11 cellular contexts compared by ENCODE assay signal in genomic region chr5:113212244-113212920, GRCh38.
A peak's percentile ranks its signal among the peaks of the same experiment; 100 is the strongest.
DNase-seq lines count a peak whose midpoint lies in the region; ATAC-seq and TF ChIP-seq lines count a peak whose summit lies in the region.
"Had no signal": no experiment of that assay in that cellular context is flagged by ENCODE, and none has a peak within 500 bp of the region (broad histone marks: within the 10 kb centered on the region; RNA-seq: fewer than 3 reads in every experiment).

No MANE protein-coding gene starts in this region.

- TF ChIP-seq CTCF in IMR-90 (conservative IDR thresholded peaks at IDR 0.05; ENCODE audit: low read depth, low read length) (no peak), fibroblast of the aortic adventitia (IDR thresholded peaks at IDR 0.05; ENCODE audit: insufficient read depth, low read length) (no peak)

- peak overlapping the region; percentile 7; the same call in 1 of the 2 replicates for H3K23ac ChIP-seq in IMR-90 (ENCODE audit: low read depth, low read length)
- H3K23ac ChIP-seq in mesendoderm (ENCODE audit: low read length), result no peak overlapping the region

- H2BK20ac ChIP-seq in IMR-90 (ENCODE audit: low read depth, low read length), result no peak overlapping the region

- TF ChIP-seq POLR2A in IMR-90 (IDR thresholded peaks at IDR 0.05; ENCODE audit: low read depth, low read length), result no peak

- peaks cover 29% of the 10 kb centered on the region for H4K20me1 ChIP-seq in IMR-90 (ENCODE audit: insufficient read depth, low read length)

- no peak overlapping the region for H2BK120ac ChIP-seq in IMR-90 (ENCODE audit: low read depth, low read length)
- H2BK120ac ChIP-seq in mesendoderm (ENCODE audit: low read depth, low read length), result no peak overlapping the region

- H3K27ac ChIP-seq in IMR-90 (ENCODE audit: insufficient read depth, low read length), result no peak overlapping the region
- H3K27ac ChIP-seq in SJCRH30, result no peak overlapping the region; the same call in 1 of the 2 replicates
- no peak overlapping the region for H3K27ac ChIP-seq in mesendoderm (ENCODE audit: low read depth, low read length)
- H3K27ac ChIP-seq: sigmoid colon had no signal

- peak; percentile 73 for DNase-seq in IMR-90
- DNase-seq in SJCRH30, result peak; percentile 91 to 96
- peak; percentile 51 for DNase-seq in fibroblast of the aortic adventitia (ENCODE audit: low read depth)
- peak; percentile 69 for DNase-seq in renal cortical epithelial cell (ENCODE audit: low read depth)
- DNase-seq in mesendoderm, result no peak
- no peak for DNase-seq in NCI-H1436 treated with DMSO at 0.1 percent for 48 hours (lab: John Stamatoyannopoulos, UW)
- DNase-seq in ACHN, result no peak
- DNase-seq: activated CD4-positive, CD25-positive, alpha-beta regulatory T cell treated with anti-CD3 and anti-CD28 coated beads, Interleukin-2, amount 50 U/mL, for 72 hours; sigmoid colon; stimulated activated naive B cell treated with anti-CD40 and anti-IgM and Interleukin-4, amounts not matched to agents 10 μg/mL and 1 μg/mL and 100 μg/mL, for 72 hours had no signal

- H3K36me3 ChIP-seq in IMR-90 (ENCODE audit: control insufficient read depth, insufficient read depth, low read length) (no peaks in the 10 kb centered on the region), SJCRH30 (no peaks in the 10 kb centered on the region), mesendoderm (ENCODE audit: control insufficient read depth, insufficient read depth, low read length) (no peaks in the 10 kb centered on the region)
- H3K36me3 ChIP-seq: sigmoid colon had no signal

- no peak overlapping the region for H2AFZ ChIP-seq in IMR-90 (replicated peaks; ENCODE audit: low read length, poor library complexity)

- H3K56ac ChIP-seq in IMR-90 (ENCODE audit: extremely low read depth, insufficient read depth, low read length) (no peak overlapping the region), mesendoderm (ENCODE audit: low read length) (no peak overlapping the region)

- BruUV-seq in IMR-90 (replicated peaks; lab: Mats Ljungman, UMichigan), result no TSS peak

- no peak overlapping the region for H2AK9ac ChIP-seq in IMR-90 (replicated peaks; ENCODE audit: low read depth, low read length, poor library complexity)

- intact Hi-C loops in IMR-90 (cut with micrococcal nuclease), result loop anchor here (5.0 kb wide), 1 partner anchor 50 kb away; no protein-coding TSS in a partner anchor

- peaks cover 39% of the 10 kb centered on the region for H3K79me2 ChIP-seq in mesendoderm (ENCODE audit: control insufficient read depth, insufficient read depth, low read length)

- no peak overlapping the region for H4K8ac ChIP-seq in IMR-90 (ENCODE audit: low read depth in 2 of 2, low read length in 2 of 2)
- no peak overlapping the region for H4K8ac ChIP-seq in mesendoderm (ENCODE audit: low read depth, low read length)

- H2AK5ac ChIP-seq in IMR-90 (ENCODE audit: low read depth, low read length) (no peak overlapping the region), mesendoderm (ENCODE audit: low read length) (no peak overlapping the region)

- peak overlapping the region; percentile 6; the same call in 1 of the 2 replicates for H3K4ac ChIP-seq in IMR-90 (ENCODE audit: low read depth, low read length)
- no peak overlapping the region for H3K4ac ChIP-seq in mesendoderm (ENCODE audit: low read depth, low read length)

- H3K9me3 ChIP-seq in IMR-90 (ENCODE audit: control insufficient read depth, insufficient read depth, low read length), result no peaks in the 10 kb centered on the region
- H3K9me3 ChIP-seq in SJCRH30 (replicated peaks), result no peaks in the 10 kb centered on the region
- H3K9me3 ChIP-seq: sigmoid colon had no signal

- peak; percentile 30 for ATAC-seq in IMR-90 (ENCODE audit: low read depth)
- no peak for ATAC-seq in HG02759 (IDR thresholded peaks at IDR 0.05; ENCODE audit: unreplicated experiment)
- ATAC-seq: stimulated activated naive B cell treated with anti-CD40 and anti-IgM and Interleukin-4, amounts not matched to agents 10 μg/mL and 1 μg/mL and 100 μg/mL, for 72 hours had no signal

- no peak for TF ChIP-seq RAD21 in IMR-90 (IDR thresholded peaks at IDR 0.05; ENCODE audit: low read length)

- H3K18ac ChIP-seq in IMR-90 (ENCODE audit: low read depth, low read length) (no peak overlapping the region), mesendoderm (ENCODE audit: low read length) (no peak overlapping the region)

- no peak overlapping the region for H3K9ac ChIP-seq in IMR-90 (ENCODE audit: low read depth, low read length)
- no peak overlapping the region for H3K9ac ChIP-seq in mesendoderm (ENCODE audit: low read length)

- in situ Hi-C loops in IMR-90 (cut with MboI; ENCODE audit: low sequenced_read_pairs), result no loop called here
- in situ Hi-C loops in ACHN (cut with HindIII; ENCODE audit: low pct_ligation_motif_present, low pct_unique_long_range_greater_than_20kb, low sequenced_read_pairs), result no loop called here

- H3K27me3 ChIP-seq in IMR-90 (ENCODE audit: control insufficient read depth, insufficient read depth, low read length), result no peaks in the 10 kb centered on the region; the same call in 1 of the 2 replicates
- H3K27me3 ChIP-seq in SJCRH30, result no peaks in the 10 kb centered on the region
- H3K27me3 ChIP-seq in mesendoderm (ENCODE audit: insufficient read depth, low read length, poor library complexity), result no peaks in the 10 kb centered on the region
- H3K27me3 ChIP-seq: sigmoid colon had no signal

- CTCF ChIA-PET in IMR-90 (lab: Yijun Ruan, JAX), result interaction anchor here (0.6 kb wide), 1 partner anchor 111 kb away, joined by 4 read pairs; no protein-coding TSS in a partner anchor

- WGBS in IMR-90 (ENCODE audit: extremely low coverage in 2 of 2, insufficient read length in 1 of 2), 2 experiments, result 17% methylated on average over 2 of the region's 5 CpGs; no CpG with 5 or more reads in 1 of the 2 experiments
- no CpG with 5 or more reads among the region's 5 CpGs for WGBS in mesendoderm (ENCODE audit: extremely low coverage, insufficient coverage, low lambda C conversion rate)

- H3K14ac ChIP-seq in IMR-90 (replicated peaks; ENCODE audit: low read depth, low read length), result 0 out of 2 replicates have a peak overlapping the region, but pooled peaks have one; percentile 0

- dilution Hi-C loops in IMR-90 (cut with HindIII; ENCODE audit: low sequenced_read_pairs, unreplicated experiment), result no loop called here

- H3K4me3 ChIP-seq in IMR-90 (ENCODE audit: insufficient read depth, low read depth, low read length) (no peak overlapping the region), SJCRH30 (no peak overlapping the region), fibroblast of the aortic adventitia (ENCODE audit: low read depth, low read length) (no peak overlapping the region), mesendoderm (ENCODE audit: low read length) (no peak overlapping the region)
- H3K4me3 ChIP-seq: sigmoid colon had no signal

- peaks cover 6% of the 10 kb centered on the region; the same call in 1 of the 2 replicates for H3K9me1 ChIP-seq in IMR-90 (ENCODE audit: insufficient read depth, low read length)

- H4K5ac ChIP-seq in IMR-90 (ENCODE audit: low read depth, low read length) (no peak overlapping the region), mesendoderm (ENCODE audit: low read length) (no peak overlapping the region)

- H3K4me2 ChIP-seq in IMR-90 (ENCODE audit: low read depth, low read length) (peak overlapping the region; percentile 10), mesendoderm (ENCODE audit: low read length) (no peak overlapping the region)

- H3K4me1 ChIP-seq in IMR-90 (ENCODE audit: control insufficient read depth, insufficient read depth, low read length) (peaks cover 19% of the 10 kb centered on the region), SJCRH30 (peaks cover 35% of the 10 kb centered on the region), mesendoderm (ENCODE audit: control insufficient read depth, low read depth, low read length) (peaks cover 40% of the 10 kb centered on the region)

- H3K79me1 ChIP-seq in IMR-90 (ENCODE audit: low read depth in 1 of 2, low read length in 2 of 2), result peaks cover 29 to 44% of the 10 kb centered on the region in 2 experiments
- peaks cover 25% of the 10 kb centered on the region for H3K79me1 ChIP-seq in mesendoderm (ENCODE audit: low read length)

- no peak overlapping the region for H2BK15ac ChIP-seq in IMR-90 (ENCODE audit: low read depth, low read length)
- no peak overlapping the region for H2BK15ac ChIP-seq in mesendoderm (replicated peaks; ENCODE audit: low read depth)

- H2BK5ac ChIP-seq in IMR-90 (ENCODE audit: low read depth, low read length, poor library complexity, severe bottlenecking), result no peak overlapping the region
- no peak overlapping the region for H2BK5ac ChIP-seq in mesendoderm (ENCODE audit: low read length)

- no peak overlapping the region for H4K91ac ChIP-seq in IMR-90 (ENCODE audit: insufficient read depth, low read depth, low read length)

- POLR2A ChIA-PET in IMR-90 (lab: Charles Lee; ENCODE audit: unreplicated experiment), result no interaction called here

TF ChIP-seq in IMR-90, 13 proteins besides CTCF, POLR2A, EP300 and RAD21:
- TF ChIP-seq NFE2L2 (IDR thresholded peaks at IDR 0.05; ENCODE audit: low read depth, low read length) (no peak), CEBPB (IDR thresholded peaks at IDR 0.05; ENCODE audit: low read depth, low read length) (0 out of 2 replicates have a peak, but pooled peaks have one; percentile 17)

Comparison
In these comparisons a context has a peak if more than half of its experiments do, and no peak if none do; other contexts are left out.
1. DNase-seq: peak in IMR-90 (single experiment), SJCRH30 (2 of 2), fibroblast of the aortic adventitia (single experiment) and renal cortical epithelial cell (single experiment); none in mesendoderm (single experiment), NCI-H1436 treated with DMSO at 0.1 percent for 48 hours (single experiment) and ACHN (single experiment).